In genomic region chr4:113692809-113693411, GRCh38 we compare ENCODE assay signal across 8 cellular contexts.
DNase-seq lines count a peak whose midpoint lies in the region; ATAC-seq and TF ChIP-seq lines count a peak whose summit lies in the region.

No MANE protein-coding gene starts in this region.

- peak overlapping the region in 9 of 10 donors; percentile 25 to 84 (median 72) for H3K27ac Mint-ChIP-seq in naive thymus-derived CD8-positive, alpha-beta T cell
- H3K27ac Mint-ChIP-seq in endothelial cell (ENCODE audit: unreplicated experiment) (no peak overlapping the region), endodermal cell (no peak overlapping the region)

- DNase-seq in NB4 (ENCODE audit: low read depth): peak; percentile 15
- no peak for DNase-seq in naive thymus-derived CD8-positive, alpha-beta T cell
- no peak for DNase-seq in endothelial cell (ENCODE audit: low spot score)
- no peak for DNase-seq in NCI-H1092 treated with DMSO at 0.1 percent for 48 hours (lab: John Stamatoyannopoulos, UW)
- DNase-seq in endodermal cell: no peak
- no peak for DNase-seq in stimulated activated CD4-positive, alpha-beta T cell treated with anti-CD3 and anti-CD28 coated beads, Interleukin-4, amount 100 ng/mL, for 24 hours

- H3K27me3 Mint-ChIP-seq in naive thymus-derived CD8-positive, alpha-beta T cell: no peaks in the 10 kb centered on the region
- H3K27me3 Mint-ChIP-seq in endothelial cell (ENCODE audit: unreplicated experiment) (no peaks in the 10 kb centered on the region), endodermal cell (ENCODE audit: insufficient read depth) (no peaks in the 10 kb centered on the region)

- H3K4me1 Mint-ChIP-seq in naive thymus-derived CD8-positive, alpha-beta T cell: peaks cover 19 to 50% (median 39%) of the 10 kb centered on the region in 4 donors
- H3K4me1 Mint-ChIP-seq in endothelial cell (ENCODE audit: unreplicated experiment): peaks cover 15% of the 10 kb centered on the region
- peaks cover 3% of the 10 kb centered on the region for H3K4me1 Mint-ChIP-seq in endodermal cell

- no peak overlapping the region for H3K9ac ChIP-seq in endodermal cell (ENCODE audit: extremely low read depth, low read length, poor library complexity, severe bottlenecking)

- POLR2A ChIA-PET in naive thymus-derived CD8-positive, alpha-beta T cell (lab: Charles Lee): interaction anchor here (0.6 kb wide), 1 partner anchor 124 kb away, joined by 3 read pairs; no protein-coding TSS in a partner anchor

- WGBS in endodermal cell (ENCODE audit: insufficient coverage in 1 of 2, insufficient read length in 1 of 2), 2 experiments: 95 to 100% methylated on average over 1 to 3 of the region's 3 CpGs

- peak; percentile 83 for ATAC-seq in GM18519 (IDR thresholded peaks at IDR 0.05; ENCODE audit: low FRiP score, unreplicated experiment)
- peak; percentile 89 for ATAC-seq in HG02623 (IDR thresholded peaks at IDR 0.05; ENCODE audit: unreplicated experiment)
- ATAC-seq in naive thymus-derived CD8-positive, alpha-beta T cell: peak; percentile 39 to 68

- H3K36me3 ChIP-seq in endodermal cell (ENCODE audit: control insufficient read depth, insufficient read depth, low read length): peaks cover 17% of the 10 kb centered on the region

- no peak for TF ChIP-seq POLR2A in NB4 (IDR thresholded peaks at IDR 0.05; ENCODE audit: extremely low read depth, insufficient read length)

- peaks cover 5% of the 10 kb centered on the region for H3K4me1 ChIP-seq in endodermal cell (ENCODE audit: control insufficient read depth, insufficient read depth, low read length)

- TF ChIP-seq CTCF in NB4 (IDR thresholded peaks at IDR 0.05; ENCODE audit: low read depth, low read length) (no peak), endothelial cell (IDR thresholded peaks at IDR 0.05; ENCODE audit: unreplicated experiment) (no peak), endodermal cell (conservative IDR thresholded peaks at IDR 0.05) (no peak)

- H3K27me3 ChIP-seq in endodermal cell (ENCODE audit: control insufficient read depth, insufficient read depth, low read length, poor library complexity, severe bottlenecking): no peaks in the 10 kb centered on the region

- peak overlapping the region in 9 of 10 donors; percentile 26 to 62 (median 50) for H3K4me3 Mint-ChIP-seq in naive thymus-derived CD8-positive, alpha-beta T cell
- no peak overlapping the region for H3K4me3 Mint-ChIP-seq in endothelial cell (ENCODE audit: unreplicated experiment)
- no peak overlapping the region for H3K4me3 Mint-ChIP-seq in endodermal cell

- H3K27ac ChIP-seq in endodermal cell (ENCODE audit: low read depth, low read length): no peak overlapping the region

- H3K36me3 Mint-ChIP-seq in naive thymus-derived CD8-positive, alpha-beta T cell: peaks cover 0 to 13% (median 3%) of the 10 kb centered on the region in 3 donors
- H3K36me3 Mint-ChIP-seq in endothelial cell (ENCODE audit: low read depth, unreplicated experiment): no peaks in the 10 kb centered on the region
- H3K36me3 Mint-ChIP-seq in endodermal cell (ENCODE audit: low read depth): peaks cover 2% of the 10 kb centered on the region

- H3K4me3 ChIP-seq in NB4 (ENCODE audit: low read depth, low read length) (no peak overlapping the region), endodermal cell (ENCODE audit: low read length) (no peak overlapping the region)

- H3K9me3 Mint-ChIP-seq in naive thymus-derived CD8-positive, alpha-beta T cell: no peaks in the 10 kb centered on the region
- H3K9me3 Mint-ChIP-seq in endothelial cell (ENCODE audit: unreplicated experiment) (no peaks in the 10 kb centered on the region), endodermal cell (no peaks in the 10 kb centered on the region)

- no peaks in the 10 kb centered on the region for H3K9me3 ChIP-seq in endodermal cell (ENCODE audit: control insufficient read depth, low read length)

Comparison
In these comparisons a context has a peak if more than half of its experiments do, and no peak if none do; other contexts are left out.
1. H3K27ac Mint-ChIP-seq: peak in naive thymus-derived CD8-positive, alpha-beta T cell (9 of 10); none in endothelial cell (single experiment) and endodermal cell (single experiment).
2. H3K4me3 Mint-ChIP-seq: peak in naive thymus-derived CD8-positive, alpha-beta T cell (9 of 10); none in endothelial cell (single experiment) and endodermal cell (single experiment).
3. Peak in every context shown above with its lines, with median percentiles within 50 percentile points of each other: ATAC-seq.